ENCODE assay signal across 7 cellular contexts in genomic region chr1:34653110-34653509, GRCh38.
"Had no signal": no experiment of that assay in that cellular context is flagged by ENCODE, and none has a peak within 500 bp of the region (broad histone marks: within the 10 kb centered on the region; RNA-seq: fewer than 3 reads in every experiment).

No MANE protein-coding gene starts in this region.

- ATAC-seq: HCT116 had no signal

- H3K27ac ChIP-seq: GM23248 had no signal

- H3K4me3 Mint-ChIP-seq: H9, HFFc6 had no signal

- H3K4me3 ChIP-seq: GM23248 had no signal

- H3K27ac Mint-ChIP-seq: H9, HFFc6 had no signal

- DNase-seq: GM23248, GOT3, H7, H9, HCEC 1CT, HFFc6 had no signal

- H3K9me3 Mint-ChIP-seq: H9 had no signal

- H2AFZ ChIP-seq: GM23248 had no signal
